ENCODE assay signal across 12 cellular contexts in genomic region chr10:47987952-47988351, GRCh38. TPM values are rescaled to one million over a fixed set of nuclear protein-coding genes. Genes with fewer than 3 reads are reported as not detected.
"Had no signal": no experiment of that assay in that cellular context is flagged by ENCODE, and none has a peak within 500 bp of the region (broad histone marks: within the 10 kb centered on the region; RNA-seq: fewer than 3 reads in every experiment).

No MANE protein-coding gene starts in this region.

RNA-seq across cellular contexts. Expression of gene FAM25C, which starts 11.6 kb away (rescaled TPM):
- total RNA-seq: activated CD8-positive, alpha-beta T cell treated with anti-CD3 and anti-CD28 coated beads for 36 hours; activated naive CD8-positive, alpha-beta T cell treated with anti-CD3 and anti-CD28 coated beads for 36 hours; activated T-cell treated with anti-CD3 and anti-CD28 coated beads, Interleukin-2, amount 50 U/mL, for 72 hours; activated T-helper 2 cell treated with anti-CD3 and anti-CD28 coated beads, Interferon-gamma antibody, Interleukin-2, Interleukin-4, amounts not matched to agents 10 μg/mL and 5 μg/mL and 100 μg/mL, durations not matched to agents 14 hours and 24 hours and 36 hours; cardiac septum; K562; Right ventricle myocardium superior; RPMI7951; SJCRH30; T-helper 1 cell treated with Interleukin-12 subunit alpha and Interleukin-12 subunit beta and Interleukin-4 antibody, amounts not matched to agents 30 ng/mL and 1 ng/mL, for 36 hours had no signal
- polyA plus RNA-seq: adipose tissue, K562, SK-N-SH had no signal
